ENCODE assay signal across 8 cellular contexts in genomic region chr7:33895025-33895804, GRCh38. TPM values are rescaled to one million over a fixed set of nuclear protein-coding genes. Genes with fewer than 3 reads are reported as not detected.
A peak's percentile ranks its signal among the peaks of the same experiment; 100 is the strongest.
DNase-seq lines count a peak whose midpoint lies in the region; ATAC-seq and TF ChIP-seq lines count a peak whose summit lies in the region.

No MANE protein-coding gene starts in this region.

- no peak for TF ChIP-seq POLR2A in ovary (IDR thresholded peaks at IDR 0.05)

- CTCF ChIA-PET in RWPE1 (lab: Yijun Ruan, JAX), result interaction anchor here (0.6 to 1.8 kb wide), 21 partner anchors 9 to 1610 kb away, joined by 3 to 13 read pairs (median 4); no protein-coding TSS in a partner anchor

- DNase-seq in ELR (ENCODE audit: low read depth) (peak; percentile 84), GM23248 (peak; percentile 89), LNCaP clone FGC (ENCODE audit: low read depth) (peak; percentile 15), RWPE1 (ENCODE audit: low spot score) (peak; percentile 70), fibroblast of villous mesenchyme (ENCODE audit: low read depth) (peak; percentile 88), ovary (peak; percentile 83 to 93 (median 90)), thoracic aorta (ENCODE audit: low spot score) (peak; percentile 48)
- peak; percentile 38 for DNase-seq in activated T-helper 9 cell treated with anti-CD3 and anti-CD28 coated beads, Interleukin-2, amount 50 U/mL, for 16 hours (ENCODE audit: low read depth)

- H3K36me3 ChIP-seq in GM23248 (ENCODE audit: low read depth) (no peaks in the 10 kb centered on the region), ovary (no peaks in the 10 kb centered on the region), thoracic aorta (no peaks in the 10 kb centered on the region)

- no peaks in the 10 kb centered on the region for H3K9me3 ChIP-seq in GM23248 (ENCODE audit: low read depth)
- H3K9me3 ChIP-seq in ovary, result no peaks in the 10 kb centered on the region
- no peaks in the 10 kb centered on the region for H3K9me3 ChIP-seq in thoracic aorta

- intact Hi-C loops in ovary (cut with DNase I), result loop anchor here in 2 of 4 donors (2.0 kb wide), 2 partner anchors 136 to 138 kb away; no protein-coding TSS in a partner anchor

- H3K9ac ChIP-seq in GM23248, result no peak overlapping the region

- H3K27me3 ChIP-seq in GM23248 (replicated peaks; ENCODE audit: insufficient read depth) (no peaks in the 10 kb centered on the region), ovary (no peaks in the 10 kb centered on the region), thoracic aorta (replicated peaks; ENCODE audit: insufficient read depth) (no peaks in the 10 kb centered on the region)

- TF ChIP-seq EP300 in ovary (IDR thresholded peaks at IDR 0.05), result no peak

- H4K20me1 ChIP-seq in GM23248 (ENCODE audit: insufficient read depth), result no peaks in the 10 kb centered on the region

- POLR2A ChIA-PET in RWPE1 (lab: Yijun Ruan, JAX; ENCODE audit: low non-redundant PET), result no interaction called here

- H3K4me2 ChIP-seq in GM23248 (ENCODE audit: unreplicated experiment), result peak overlapping the region; percentile 57

- peak overlapping the region; percentile 43; the same call in 1 of the 2 replicates for H2AFZ ChIP-seq in GM23248

- H3K79me2 ChIP-seq in GM23248 (ENCODE audit: insufficient read depth), result no peaks in the 10 kb centered on the region

- WGBS in GM23248 (ENCODE audit: low coverage in 1 of 2, low lambda C conversion rate in 2 of 2, missing lambda C conversion rate in 2 of 2), 2 experiments, result 9 to 13% methylated on average over 17 of the region's 17 CpGs
- WGBS in ovary, 3 donors, result 18 to 24% (median 20%) methylated on average over 17 of the region's 17 CpGs

- H3F3A ChIP-seq in GM23248 (ENCODE audit: insufficient read depth), result peaks cover 9% of the 10 kb centered on the region

- H3K4me1 ChIP-seq in GM23248 (ENCODE audit: insufficient read depth) (peaks cover 27% of the 10 kb centered on the region), ovary (ENCODE audit: insufficient read depth) (no peaks in the 10 kb centered on the region), thoracic aorta (ENCODE audit: control insufficient read depth in 1 of 2, low read depth in 2 of 2) (no peaks in the 10 kb centered on the region)

- peak; percentile 80 for ATAC-seq in thoracic aorta (ENCODE audit: insufficient number of reproducible peaks, low FRiP score, low read depth)

- H3K27ac ChIP-seq in GM23248, result no peak overlapping the region
- H3K27ac ChIP-seq in RWPE1, result no peak overlapping the region
- no peak overlapping the region for H3K27ac ChIP-seq in ovary
- no peak overlapping the region for H3K27ac ChIP-seq in thoracic aorta

- H3K9me2 ChIP-seq in GM23248 (ENCODE audit: insufficient read depth), result no peaks in the 10 kb centered on the region

- peak; percentile 92 for TF ChIP-seq CTCF in LNCaP clone FGC (IDR thresholded peaks at IDR 0.05; ENCODE audit: control insufficient read depth, extremely low read depth, insufficient read depth)
- peak; percentile 98 for TF ChIP-seq CTCF in RWPE1 (conservative IDR thresholded peaks at IDR 0.05; ENCODE audit: low read depth)
- peak; percentile 95 for TF ChIP-seq CTCF in fibroblast of villous mesenchyme (IDR thresholded peaks at IDR 0.05; ENCODE audit: insufficient read depth, low read depth, low read length)
- peak; percentile 75 to 92 (median 83) for TF ChIP-seq CTCF in ovary (IDR thresholded peaks at IDR 0.05)
- TF ChIP-seq CTCF in thoracic aorta (IDR thresholded peaks at IDR 0.05), result peak; percentile 92

- in situ Hi-C loops in GM23248 (cut with MboI), result no loop called here

- no peak overlapping the region; the same call in 1 of the 2 replicates for H3K4me3 ChIP-seq in GM23248
- no peak overlapping the region for H3K4me3 ChIP-seq in LNCaP clone FGC (ENCODE audit: low read depth, low read length)
- no peak overlapping the region for H3K4me3 ChIP-seq in fibroblast of villous mesenchyme (ENCODE audit: low read depth, low read length)
- H3K4me3 ChIP-seq in ovary, result no peak overlapping the region
- no peak overlapping the region for H3K4me3 ChIP-seq in thoracic aorta

RNA-seq across cellular contexts. Expression of gene BMPER, which starts 10.1 kb away (rescaled TPM):
- 85.2 and 97.3 TPM in 2 replicates for total RNA-seq in GM23248 (2014; rRNA removed; shearing (Covaris generic))
- polyA plus RNA-seq in GM23248 (2016; fragmentation: Nextera tagmentation; extraction: Ambion mirVana), result 40.5 TPM in 2 replicates
- total RNA-seq in fibroblast of villous mesenchyme, result 5.8 and 7.8 TPM in 2 replicates
- total RNA-seq in ovary, result 10 to 100 TPM in 2 of 7 donors, 1 to 10 TPM in 5; 2.9 to 15.3 (median 6.9) TPM
- polyA plus RNA-seq in ovary, result 1 to 10 TPM; 3.7 to 5.4 TPM
- 1 to 10 TPM in 1 of 2 donors, under 1 TPM in 1; 0.54 to 2.3 TPM for total RNA-seq in thoracic aorta

Comparison
In these comparisons a context has a peak if more than half of its experiments do, and no peak if none do; other contexts are left out.
1. DNase-seq: peak in every context shown above with its lines; median percentile 90 in ovary; 89 in GM23248; 88 in fibroblast of villous mesenchyme; 84 in ELR; 70 in RWPE1; 48 in thoracic aorta; 38 in activated T-helper 9 cell treated with anti-CD3 and anti-CD28 coated beads, Interleukin-2, amount 50 U/mL, for 16 hours; 15 in LNCaP clone FGC.